ENCODE assay signal across 1 cellular context in genomic region chr3:71838406-71838805, GRCh38.
TF ChIP-seq lines count a peak whose summit lies in the region.

No MANE protein-coding gene starts in this region.

TF ChIP-seq in H1, 55 proteins besides CTCF, POLR2A, EP300 and RAD21:
- no peak for TF ChIP-seq RXRA (IDR thresholded peaks at IDR 0.05; ENCODE audit: insufficient read depth, low read depth, low read length)
- TF ChIP-seq ATF2 (IDR thresholded peaks at IDR 0.05; ENCODE audit: low read length): no peak
- TF ChIP-seq BRCA1 (IDR thresholded peaks at IDR 0.05; ENCODE audit: low read depth, low read length): no peak
- no peak for TF ChIP-seq POLR2AphosphoS5 (IDR thresholded peaks at IDR 0.05; ENCODE audit: low read depth, low read length)
- TF ChIP-seq SUZ12 (IDR thresholded peaks at IDR 0.05; ENCODE audit: low read length): no peak
- no peak for TF ChIP-seq YY1 (IDR thresholded peaks at IDR 0.05; ENCODE audit: low read depth, low read length)
- TF ChIP-seq SRF (IDR thresholded peaks at IDR 0.05; ENCODE audit: low read depth, low read length): no peak
- TF ChIP-seq FOSL1 (IDR thresholded peaks at IDR 0.05; ENCODE audit: insufficient read depth, low read depth, low read length): no peak
- TF ChIP-seq PHF8 (conservative IDR thresholded peaks at IDR 0.05; ENCODE audit: low read depth, low read length): no peak
- TF ChIP-seq ASH2L (IDR thresholded peaks at IDR 0.05; ENCODE audit: low read length): no peak
- TF ChIP-seq TCF12 (IDR thresholded peaks at IDR 0.05; ENCODE audit: low read depth, low read length): no peak
